In genomic region chr17:42163696-42164407, GRCh38 we compare ENCODE assay signal across 22 cellular contexts. TPM values are rescaled to one million over a fixed set of nuclear protein-coding genes. Genes with fewer than 3 reads are reported as not detected.
DNase-seq lines count a peak whose midpoint lies in the region; ATAC-seq and TF ChIP-seq lines count a peak whose summit lies in the region.
"Had no signal": no experiment of that assay in that cellular context is flagged by ENCODE, and none has a peak within 500 bp of the region (broad histone marks: within the 10 kb centered on the region; RNA-seq: fewer than 3 reads in every experiment).

No MANE protein-coding gene starts in this region.

- POLR2A ChIA-PET in CD8-positive, alpha-beta T cell (lab: Charles Lee), result no interaction called here
- POLR2A ChIA-PET in IMR-90 (lab: Charles Lee; ENCODE audit: unreplicated experiment), result no interaction called here

- no peaks in the 10 kb centered on the region for H3F3A ChIP-seq in neural progenitor cell (ENCODE audit: low read depth)

- H2AFZ ChIP-seq in IMR-90 (replicated peaks; ENCODE audit: low read length, poor library complexity) (peak overlapping the region; percentile 68), neural progenitor cell (replicated peaks) (no peak overlapping the region), hepatocyte (no peak overlapping the region)
- H2AFZ ChIP-seq: GM23338 had no signal

- no peak for ATAC-seq in CD8-positive, alpha-beta T cell
- ATAC-seq in IMR-90 (ENCODE audit: low read depth), result no peak
- ATAC-seq in left colon, result no peak

- no TSS peak for BruUV-seq in IMR-90 (replicated peaks; lab: Mats Ljungman, UMichigan)

- H4K8ac ChIP-seq in IMR-90 (ENCODE audit: low read depth in 2 of 2, low read length in 2 of 2), result no peak overlapping the region

- H3K9me3 Mint-ChIP-seq in CD8-positive, alpha-beta T cell, result no peaks in the 10 kb centered on the region
- H3K9me3 Mint-ChIP-seq in neural progenitor cell, result no peaks in the 10 kb centered on the region
- H3K9me3 Mint-ChIP-seq: GM23338 had no signal

- no peaks in the 10 kb centered on the region for H3K79me1 ChIP-seq in IMR-90 (ENCODE audit: low read depth in 1 of 2, low read length in 2 of 2)

- in situ Hi-C loops in IMR-90 (cut with MboI; ENCODE audit: low sequenced_read_pairs), result no loop called here

- H2BK20ac ChIP-seq in IMR-90 (ENCODE audit: low read depth, low read length), result no peak overlapping the region

- H2AK9ac ChIP-seq in IMR-90 (replicated peaks; ENCODE audit: low read depth, low read length, poor library complexity), result no peak overlapping the region

- TF ChIP-seq CTCF in CD8-positive, alpha-beta T cell (IDR thresholded peaks at IDR 0.05), result no peak
- TF ChIP-seq CTCF in IMR-90 (conservative IDR thresholded peaks at IDR 0.05; ENCODE audit: low read depth, low read length), result no peak
- TF ChIP-seq CTCF in neural progenitor cell (IDR thresholded peaks at IDR 0.05), result no peak
- TF ChIP-seq CTCF in hepatocyte (IDR thresholded peaks at IDR 0.05; ENCODE audit: poor library complexity), result no peak

- no peak overlapping the region for H3K23ac ChIP-seq in IMR-90 (ENCODE audit: low read depth, low read length)

- no peak overlapping the region for H3K27ac ChIP-seq in CD8-positive, alpha-beta T cell (ENCODE audit: low read depth, low read length)
- H3K27ac ChIP-seq in IMR-90 (ENCODE audit: insufficient read depth, low read length) (no peak overlapping the region), neural progenitor cell (no peak overlapping the region), hepatocyte (no peak overlapping the region)
- H3K27ac ChIP-seq: BLaER1 had no signal

- no peak overlapping the region for H3K56ac ChIP-seq in IMR-90 (ENCODE audit: extremely low read depth, insufficient read depth, low read length)

- no peak overlapping the region for H3K9ac ChIP-seq in IMR-90 (ENCODE audit: low read depth, low read length)
- H3K9ac ChIP-seq in neural progenitor cell, result no peak overlapping the region
- H3K9ac ChIP-seq: BLaER1 had no signal

- no peak for TF ChIP-seq POLR2A in IMR-90 (IDR thresholded peaks at IDR 0.05; ENCODE audit: low read depth, low read length)

- H2BK15ac ChIP-seq in IMR-90 (ENCODE audit: low read depth, low read length), result no peak overlapping the region

- H3K4me1 ChIP-seq in CD8-positive, alpha-beta T cell (ENCODE audit: insufficient read depth, low read length), result no peaks in the 10 kb centered on the region
- H3K4me1 ChIP-seq in IMR-90 (ENCODE audit: control insufficient read depth, insufficient read depth, low read length) (no peaks in the 10 kb centered on the region; the same call in 1 of the 2 replicates), neural progenitor cell (no peaks in the 10 kb centered on the region), hepatocyte (ENCODE audit: insufficient read depth) (no peaks in the 10 kb centered on the region)

- H3K27me3 Mint-ChIP-seq in CD8-positive, alpha-beta T cell (ENCODE audit: low read depth), result no peaks in the 10 kb centered on the region
- H3K27me3 Mint-ChIP-seq in neural progenitor cell (ENCODE audit: insufficient read depth, low read depth), result peaks cover 15% of the 10 kb centered on the region
- H3K27me3 Mint-ChIP-seq: CD4-positive, CD25-positive, alpha-beta regulatory T cell had no signal

- no peak overlapping the region for H2AK5ac ChIP-seq in IMR-90 (ENCODE audit: low read depth, low read length)

- no peaks in the 10 kb centered on the region for H3K36me3 ChIP-seq in CD8-positive, alpha-beta T cell (ENCODE audit: insufficient read depth, low read length)
- H3K36me3 ChIP-seq in IMR-90 (ENCODE audit: control insufficient read depth, insufficient read depth, low read length), result no peaks in the 10 kb centered on the region
- no peaks in the 10 kb centered on the region for H3K36me3 ChIP-seq in neural progenitor cell
- no peaks in the 10 kb centered on the region for H3K36me3 ChIP-seq in hepatocyte (replicated peaks; ENCODE audit: insufficient read depth, low read depth)
- H3K36me3 ChIP-seq: BLaER1 had no signal

- TF ChIP-seq RAD21 in IMR-90 (IDR thresholded peaks at IDR 0.05; ENCODE audit: low read length), result no peak

- no peak overlapping the region for H3K4me3 ChIP-seq in CD8-positive, alpha-beta T cell (ENCODE audit: low read depth, low read length)
- H3K4me3 ChIP-seq in IMR-90 (ENCODE audit: insufficient read depth, low read depth, low read length), result no peak overlapping the region
- H3K4me3 ChIP-seq in neural progenitor cell, result no peak overlapping the region
- no peak overlapping the region for H3K4me3 ChIP-seq in hepatocyte
- H3K4me3 ChIP-seq: BLaER1, GM23338 had no signal

- H3K4ac ChIP-seq in IMR-90 (ENCODE audit: low read depth, low read length), result no peak overlapping the region; the same call in 1 of the 2 replicates

- WGBS in IMR-90 (ENCODE audit: extremely low coverage in 2 of 2, insufficient read length in 1 of 2), 2 experiments, result no CpG with 5 or more reads among the region's 22 CpGs
- 90% methylated on average over 22 of the region's 22 CpGs for WGBS in hepatocyte (ENCODE audit: low lambda C conversion rate, missing lambda C conversion rate)

- H3K27ac Mint-ChIP-seq in CD8-positive, alpha-beta T cell, result peak overlapping the region; percentile 17
- peak overlapping the region; percentile 74 for H3K27ac Mint-ChIP-seq in neural progenitor cell
- H3K27ac Mint-ChIP-seq: GM23338 had no signal

- H4K20me1 ChIP-seq in IMR-90 (ENCODE audit: insufficient read depth, low read length) (no peaks in the 10 kb centered on the region), neural progenitor cell (ENCODE audit: low read depth) (no peaks in the 10 kb centered on the region), hepatocyte (ENCODE audit: insufficient read depth, poor library complexity, severe bottlenecking) (no peaks in the 10 kb centered on the region)
- H4K20me1 ChIP-seq: BLaER1 had no signal

- no peak overlapping the region for H3K14ac ChIP-seq in IMR-90 (replicated peaks; ENCODE audit: low read depth, low read length)

- no peak overlapping the region for H2BK5ac ChIP-seq in IMR-90 (ENCODE audit: low read depth, low read length, poor library complexity, severe bottlenecking)

- no peak overlapping the region for H4K5ac ChIP-seq in IMR-90 (ENCODE audit: low read depth, low read length)

- H3K9me3 ChIP-seq in CD8-positive, alpha-beta T cell (ENCODE audit: low read length), result no peaks in the 10 kb centered on the region
- H3K9me3 ChIP-seq in IMR-90 (ENCODE audit: control insufficient read depth, insufficient read depth, low read length), result no peaks in the 10 kb centered on the region
- no peaks in the 10 kb centered on the region for H3K9me3 ChIP-seq in neural progenitor cell (ENCODE audit: low read depth)
- H3K9me3 ChIP-seq in hepatocyte (ENCODE audit: low read depth), result no peaks in the 10 kb centered on the region
- H3K9me3 ChIP-seq: BLaER1 had no signal

- dilution Hi-C loops in IMR-90 (cut with HindIII; ENCODE audit: low sequenced_read_pairs, unreplicated experiment), result no loop called here

- no peak overlapping the region for H2BK120ac ChIP-seq in IMR-90 (ENCODE audit: low read depth, low read length)

- intact Hi-C loops in CD8-positive, alpha-beta T cell (cut with DNase I, micrococcal nuclease), result no loop called here
- intact Hi-C loops in IMR-90 (cut with micrococcal nuclease), result no loop called here
- intact Hi-C loops in left colon (cut with DNase I, micrococcal nuclease), result no loop called here

- no peaks in the 10 kb centered on the region for H3K79me2 ChIP-seq in neural progenitor cell (ENCODE audit: low read depth)
- no peaks in the 10 kb centered on the region for H3K79me2 ChIP-seq in hepatocyte

- DNase-seq in CD8-positive, alpha-beta T cell, result no peak
- DNase-seq in IMR-90, result no peak
- no peak for DNase-seq in neural progenitor cell (ENCODE audit: low spot score)
- no peak for DNase-seq in left colon
- no peak for DNase-seq in hepatocyte (ENCODE audit: low spot score)
- DNase-seq: COR-L47, HCEC 1CT, NCI-H1092 treated with DMSO at 0.1 percent for 48 hours, NCI-H1436, NCI-H187, NCI-H2081 treated with DMSO at 0.1 percent for 48 hours, NCI-H2171, NCI-H226, NCI-H510A, Right ventricle myocardium superior had no signal

- no peak overlapping the region for H3K4me2 ChIP-seq in IMR-90 (ENCODE audit: low read depth, low read length)
- H3K4me2 ChIP-seq in neural progenitor cell, result no peak overlapping the region
- no peak overlapping the region for H3K4me2 ChIP-seq in hepatocyte
- H3K4me2 ChIP-seq: BLaER1, GM23338 had no signal

- CTCF ChIA-PET in CD8-positive, alpha-beta T cell (lab: Charles Lee), result interaction anchor here (0.5 to 1.2 kb wide), 2 partner anchors 19 to 262 kb away, joined by 3 to 4 read pairs; no protein-coding TSS in a partner anchor
- CTCF ChIA-PET in IMR-90 (lab: Yijun Ruan, JAX), result no interaction called here

- H3K9me1 ChIP-seq in IMR-90 (ENCODE audit: insufficient read depth, low read length), result 0 out of 2 replicates have a peak, but pooled peaks cover 3% of the 10 kb centered on the region

- no peak overlapping the region for H3K18ac ChIP-seq in IMR-90 (ENCODE audit: low read depth, low read length)

- no peaks in the 10 kb centered on the region for H3K9me2 ChIP-seq in hepatocyte (replicated peaks; ENCODE audit: insufficient read depth)

- no peaks in the 10 kb centered on the region for H3K27me3 ChIP-seq in CD8-positive, alpha-beta T cell (ENCODE audit: insufficient read depth, low read length)
- peaks cover 10% of the 10 kb centered on the region; the same call in 1 of the 2 replicates for H3K27me3 ChIP-seq in IMR-90 (ENCODE audit: control insufficient read depth, insufficient read depth, low read length)
- no peaks in the 10 kb centered on the region for H3K27me3 ChIP-seq in neural progenitor cell
- H3K27me3 ChIP-seq in hepatocyte, result no peaks in the 10 kb centered on the region
- H3K27me3 ChIP-seq: BLaER1 had no signal

- no peaks in the 10 kb centered on the region for H3K4me1 Mint-ChIP-seq in CD8-positive, alpha-beta T cell (ENCODE audit: low read depth)
- peaks cover 19% of the 10 kb centered on the region for H3K4me1 Mint-ChIP-seq in neural progenitor cell

- no peak overlapping the region for H3K4me3 Mint-ChIP-seq in CD8-positive, alpha-beta T cell
- H3K4me3 Mint-ChIP-seq in neural progenitor cell, result no peak overlapping the region
- H3K4me3 Mint-ChIP-seq: CD4-positive, CD25-positive, alpha-beta regulatory T cell; GM23338 had no signal

- H4K91ac ChIP-seq in IMR-90 (ENCODE audit: insufficient read depth, low read depth, low read length), result no peak overlapping the region

- H3K36me3 Mint-ChIP-seq in CD8-positive, alpha-beta T cell, result no peaks in the 10 kb centered on the region
- H3K36me3 Mint-ChIP-seq in neural progenitor cell, result no peaks in the 10 kb centered on the region
- H3K36me3 Mint-ChIP-seq: CD4-positive, CD25-positive, alpha-beta regulatory T cell had no signal

RNA-seq across cellular contexts. Expression of gene RAB5C, which starts 9.1 kb away (rescaled TPM):
- 10 to 100 TPM; 79.3 to 86.7 TPM for total RNA-seq in CD8-positive, alpha-beta T cell
- total RNA-seq in IMR-90 (2012; rRNA removed) (112 and 126 TPM in 2 replicates), neural progenitor cell (ENCODE audit: low replicate concordance) (33.5 and 48.9 TPM in 2 replicates), left colon (100 to 1,000 TPM; 166 TPM), hepatocyte (123 and 158 TPM in 2 replicates)
- polyA plus RNA-seq in IMR-90 (2012; rRNA removed) (277 and 312 TPM in 2 replicates), hepatocyte (172 and 184 TPM in 2 replicates)
- 208 and 308 TPM in 2 replicates for polyA plus RNA-seq in IMR-90 (2012; cell fraction: cytosol; rRNA removed)
- polyA plus RNA-seq in IMR-90 (2012; cell fraction: nucleus; rRNA removed; ENCODE audit: low replicate concordance), result 135 and 149 TPM in 2 replicates

RNA-seq across cellular contexts. Expression of gene KCNH4, which starts 17.1 kb away (rescaled TPM):
- under 1 TPM; 0.35 to 0.42 TPM for total RNA-seq in CD8-positive, alpha-beta T cell
- not detected in 2 replicates for total RNA-seq in IMR-90 (2012; rRNA removed)
- polyA plus RNA-seq in IMR-90 (2012; rRNA removed), result 0.03 and 0.06 TPM in 2 replicates
- polyA plus RNA-seq in IMR-90 (2012; cell fraction: cytosol; rRNA removed), result 0.02 and 0.05 TPM in 2 replicates
- 0.09 and 0.11 TPM in 2 replicates for polyA plus RNA-seq in IMR-90 (2012; cell fraction: nucleus; rRNA removed; ENCODE audit: low replicate concordance)
- total RNA-seq in neural progenitor cell (ENCODE audit: low replicate concordance), result not detected in 2 replicates
- total RNA-seq in left colon, result under 1 TPM; 0.06 TPM
- 0.08 and 0.17 TPM in 2 replicates for total RNA-seq in hepatocyte
- 0.12 and 0.23 TPM in 2 replicates for polyA plus RNA-seq in hepatocyte
- total RNA-seq: G401 had no signal
- polyA plus RNA-seq: CD4-positive, CD25-positive, alpha-beta regulatory T cell had no signal

RNA-seq across cellular contexts. Expression of gene HCRT, which starts 21.4 kb away (rescaled TPM):
- not detected for total RNA-seq in CD8-positive, alpha-beta T cell
- total RNA-seq in IMR-90 (2012; rRNA removed) (not detected in 2 replicates), neural progenitor cell (ENCODE audit: low replicate concordance) (not detected in 2 replicates), left colon (not detected), hepatocyte (not detected in 2 replicates)
- polyA plus RNA-seq in IMR-90 (2012; rRNA removed) (not detected in 2 replicates), hepatocyte (not detected in 2 replicates)
- polyA plus RNA-seq in IMR-90 (2012; cell fraction: cytosol; rRNA removed), result not detected in 2 replicates
- polyA plus RNA-seq in IMR-90 (2012; cell fraction: nucleus; rRNA removed; ENCODE audit: low replicate concordance), result not detected in 2 replicates
- total RNA-seq: CD4-positive, CD25-positive, alpha-beta regulatory T cell; Daoy; G401; GM23338; Right ventricle myocardium superior; SK-MEL-5 had no signal
- polyA plus RNA-seq: AG04450; CD4-positive, CD25-positive, alpha-beta regulatory T cell; GM23338 had no signal

RNA-seq across cellular contexts. Expression of gene GHDC, which starts 30.4 kb away (rescaled TPM):
- 1 to 10 TPM; 6.6 to 6.7 TPM for total RNA-seq in CD8-positive, alpha-beta T cell
- total RNA-seq in IMR-90 (2012; rRNA removed) (4.4 and 8.1 TPM in 2 replicates), neural progenitor cell (ENCODE audit: low replicate concordance) (6.8 and 7.7 TPM in 2 replicates), left colon (10 to 100 TPM; 19.2 to 25.2 TPM), hepatocyte (6.1 and 7.2 TPM in 2 replicates)
- polyA plus RNA-seq in IMR-90 (2012; rRNA removed) (5.2 and 6.1 TPM in 2 replicates), hepatocyte (7.0 and 8.7 TPM in 2 replicates)
- 6.2 and 10.2 TPM in 2 replicates for polyA plus RNA-seq in IMR-90 (2012; cell fraction: cytosol; rRNA removed)
- polyA plus RNA-seq in IMR-90 (2012; cell fraction: nucleus; rRNA removed; ENCODE audit: low replicate concordance), result 17.1 and 33.1 TPM in 2 replicates

RNA-seq across cellular contexts. Expression of gene HSPB9, which starts 41.2 kb away (rescaled TPM):
- not detected for total RNA-seq in CD8-positive, alpha-beta T cell
- total RNA-seq in IMR-90 (2012; rRNA removed) (not detected in 2 replicates), neural progenitor cell (ENCODE audit: low replicate concordance) (0.12 and 0.65 TPM in 2 replicates), left colon (not detected), hepatocyte (not detected in 2 replicates)
- polyA plus RNA-seq in IMR-90 (2012; rRNA removed) (not detected in 2 replicates), hepatocyte (0.34 and 0.46 TPM in 2 replicates)
- not detected in 2 replicates for polyA plus RNA-seq in IMR-90 (2012; cell fraction: cytosol; rRNA removed)
- 0.06 and 0.09 TPM in 2 replicates for polyA plus RNA-seq in IMR-90 (2012; cell fraction: nucleus; rRNA removed; ENCODE audit: low replicate concordance)
- total RNA-seq: CD4-positive, CD25-positive, alpha-beta regulatory T cell; G401; SK-MEL-5 had no signal
- polyA plus RNA-seq: AG04450 had no signal
